ENCODE assay signal across 8 cellular contexts in the genomic region with DNA sequence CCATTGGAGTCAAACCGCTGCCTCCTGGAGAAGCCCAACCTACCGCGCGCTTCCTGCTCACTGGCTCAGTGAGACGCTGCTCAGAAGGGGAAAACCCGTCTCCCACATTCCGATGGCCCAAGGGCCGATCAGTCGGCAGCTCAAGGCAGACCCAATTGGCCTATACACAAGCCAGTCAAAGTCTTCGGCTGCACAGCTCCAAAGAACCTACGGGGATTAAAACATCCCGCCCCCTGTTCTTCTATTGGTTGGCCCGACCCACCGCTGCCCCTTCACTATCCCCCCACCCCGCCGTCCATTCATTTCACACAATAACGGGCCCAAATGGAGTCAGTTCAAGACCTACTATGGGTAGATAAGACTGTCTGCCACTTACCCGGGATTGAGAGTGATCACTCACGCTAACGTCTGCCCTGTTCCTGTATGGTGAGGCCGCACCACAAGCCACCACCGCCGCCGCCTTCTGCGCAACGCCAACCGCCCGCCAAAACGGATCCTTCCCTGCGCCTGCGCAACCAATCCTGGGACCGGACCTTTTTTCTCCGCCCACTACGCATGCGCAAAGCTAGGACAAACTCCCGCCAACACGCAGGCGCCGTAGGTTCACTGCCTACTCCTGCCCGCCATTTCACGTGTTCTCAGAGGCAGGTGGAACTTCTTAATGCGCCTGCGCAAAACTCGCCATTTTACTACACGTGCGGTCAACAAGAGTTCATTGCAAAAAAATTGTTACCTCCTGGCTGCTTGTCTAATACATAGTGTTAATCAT. TPM values are rescaled to one million over a fixed set of nuclear protein-coding genes. Genes with fewer than 3 reads are reported as not detected.
DNase-seq lines count a peak whose midpoint lies in the region; ATAC-seq, FAIRE-seq and TF ChIP-seq lines count a peak whose summit lies in the region.

Gene CBX5, minus strand, starts transcription at position 491 of the 769 bp plus-strand sequence. CDS start 22,472 bp downstream, outside the sequence.

- FAIRE-seq in GM12892 (lab: Jason Lieb, UNC), result peak; percentile 94

- H3K4me3 ChIP-seq in adrenal gland (peak within 1 kb of the TSS; percentile 69 to 93 (median 76)), heart right ventricle (peak within 1 kb of the TSS; percentile 50 to 88 (median 74)), upper lobe of left lung (peak within 1 kb of the TSS; percentile 69 to 82 (median 76))

- H3K9me3 ChIP-seq in adrenal gland (replicated peaks in 1 of 3) (no peaks in the 10 kb centered on the region), heart right ventricle (no peaks in the 10 kb centered on the region), upper lobe of left lung (no peaks in the 10 kb centered on the region)

- TF ChIP-seq EP300 in upper lobe of left lung (IDR thresholded peaks at IDR 0.05), result no peak

- peak within 1 kb of the TSS; percentile 90 to 99 (median 92) for H3K27ac ChIP-seq in adrenal gland
- H3K27ac ChIP-seq in heart right ventricle, result peak within 1 kb of the TSS; percentile 84 to 95 (median 92)
- H3K27ac ChIP-seq in upper lobe of left lung, result peak within 1 kb of the TSS; percentile 92 to 95 (median 94)

- DNase-seq in GM12892 (ENCODE audit: insufficient read length), result peak; percentile 86
- peak; percentile 98 for DNase-seq in NCI-H1436 (lab: John Stamatoyannopoulos, UW)
- DNase-seq in SW480 (ENCODE audit: low spot score), result peak; percentile 99
- DNase-seq in adrenal gland, result peak; percentile 99 to 100 (median 99)
- DNase-seq in heart right ventricle, result peak; percentile 98 to 100
- DNase-seq in posterior cingulate gyrus, result peak; percentile 95 to 100 (median 97)
- DNase-seq in upper lobe of left lung, result peak; percentile 95 to 100

- peaks cover 0 to 29% of the 10 kb centered on the region in 2 donors for H3K36me3 ChIP-seq in adrenal gland (replicated peaks in 1 of 2)
- H3K36me3 ChIP-seq in heart right ventricle, result peaks cover 0 to 36% (median 26%) of the 10 kb centered on the region in 9 donors
- peaks cover 23 to 38% (median 24%) of the 10 kb centered on the region in 4 donors for H3K36me3 ChIP-seq in upper lobe of left lung

- 0% methylated on average over 25 to 46 of the region's 46 CpGs for whole genome bisulfite sequencing in adrenal gland, 4 donors
- 0% methylated on average over 46 of the region's 46 CpGs for WGBS in heart right ventricle, 2 donors
- WGBS in upper lobe of left lung, 2 donors, result 0 to 1% methylated on average over 5 to 46 of the region's 46 CpGs

- H3K27me3 ChIP-seq in adrenal gland (no peaks in the 10 kb centered on the region), heart right ventricle (no peaks in the 10 kb centered on the region), upper lobe of left lung (no peaks in the 10 kb centered on the region)

- H3K4me1 ChIP-seq in adrenal gland (replicated peaks in 1 of 2), result peaks cover 47 to 51% of the 10 kb centered on the region in 2 donors
- H3K4me1 ChIP-seq in heart right ventricle, result peaks cover 12 to 62% (median 52%) of the 10 kb centered on the region in 9 donors
- H3K4me1 ChIP-seq in upper lobe of left lung, result peaks cover 50 to 56% (median 52%) of the 10 kb centered on the region in 4 donors

- intact Hi-C loops in adrenal gland (cut with DNase I) (no loop called here), heart right ventricle (cut with DNase I) (loop anchor here in 6 of 10 donors (1.0 to 10.0 kb wide), 8 partner anchors 19 to 87 kb away; partner anchors contain the start of genes COPZ1 (in 2 of the 6) and GPR84 (in 1 of the 6)), posterior cingulate gyrus (cut with DNase I) (no loop called here)

- TF ChIP-seq POLR2A in GM12892 (IDR thresholded peaks at IDR 0.05; ENCODE audit: low read depth, low read length) (peak; percentile 90), adrenal gland (IDR thresholded peaks at IDR 0.05) (peak; percentile 35 to 97), upper lobe of left lung (IDR thresholded peaks at IDR 0.05) (peak in 3 of 4 donors; percentile 5 to 92 (median 31))

- TF ChIP-seq CTCF in adrenal gland (IDR thresholded peaks at IDR 0.05), result no peak
- no peak for TF ChIP-seq CTCF in heart right ventricle (IDR thresholded peaks at IDR 0.05)
- peak in 1 of 6 experiments; percentile 4 for TF ChIP-seq CTCF in upper lobe of left lung (IDR thresholded peaks at IDR 0.05)

- ATAC-seq in HG02840 (IDR thresholded peaks at IDR 0.05; ENCODE audit: low FRiP score, unreplicated experiment), result peak; percentile 60
- ATAC-seq in heart right ventricle, result peak; percentile 87 to 94 (median 91)
- peak; percentile 93 to 97 for ATAC-seq in upper lobe of left lung (ENCODE audit: low FRiP score in 2 of 2)

RNA-seq across cellular contexts. Expression of gene CBX5, which starts in this region (rescaled TPM):
- polyA plus RNA-seq in GM12892 (2012; ENCODE audit: missing spikeins), result 57.7 TPM
- total RNA-seq in adrenal gland (10 to 100 TPM; 39.4 to 88.4 (median 62.0) TPM), heart right ventricle (10 to 100 TPM; 44.4 to 53.5 (median 49.7) TPM), upper lobe of left lung (10 to 100 TPM; 15.5 to 48.2 (median 36.1) TPM)
- polyA plus RNA-seq in adrenal gland (10 to 100 TPM in 2 of 3 donors, 1 to 10 TPM in 1; 8.2 to 44.3 (median 10.9) TPM), heart right ventricle (10 to 100 TPM; 13.4 to 19.2 TPM)

Comparison
In these comparisons a context has a peak if more than half of its experiments do, and no peak if none do; other contexts are left out.
1. Peak in every context shown above with its lines: DNase-seq, ATAC-seq, H3K4me3 ChIP-seq and H3K27ac ChIP-seq.
2. POLR2A ChIP-seq: peak in every context shown above with its lines; median percentile 90 in GM12892; 66 in adrenal gland; 31 in upper lobe of left lung.
3. intact Hi-C loops: an anchor here in heart right ventricle (1.0 to 10.0 kb wide); none called in adrenal gland and posterior cingulate gyrus.